ENCODE assay signal across 17 cellular contexts in the genomic region with DNA sequence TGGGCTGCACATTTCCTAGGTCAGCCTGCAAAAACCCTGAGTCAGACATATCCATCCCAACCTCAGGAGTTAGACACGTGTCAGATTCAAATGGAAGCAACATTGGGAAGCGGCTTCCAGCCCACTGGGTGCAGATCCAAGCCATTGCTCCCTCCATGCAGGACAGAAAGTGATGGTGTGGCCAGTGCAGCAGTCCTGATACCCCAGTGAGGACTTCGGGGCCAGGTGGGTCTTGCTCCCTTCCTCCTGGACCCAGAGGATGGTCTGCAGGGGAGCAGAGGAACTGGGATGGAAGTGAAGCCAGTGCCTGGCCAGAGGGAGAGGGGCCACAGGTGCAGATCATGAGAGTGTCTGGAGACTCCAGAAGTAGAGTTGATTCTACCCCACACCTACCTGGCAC.
DNase-seq lines count a peak whose midpoint lies in the region; ATAC-seq, FAIRE-seq and TF ChIP-seq lines count a peak whose summit lies in the region.
"Had no signal": no experiment of that assay in that cellular context is flagged by ENCODE, and none has a peak within 500 bp of the region (broad histone marks: within the 10 kb centered on the region; RNA-seq: fewer than 3 reads in every experiment).

No MANE protein-coding gene starts in this region.

- H3K4me3 ChIP-seq in neural progenitor cell (no peak overlapping the region), Karpas-422 (ENCODE audit: low read length) (no peak overlapping the region)

- H3K9me3 ChIP-seq in neural progenitor cell (ENCODE audit: low read depth) (no peaks in the 10 kb centered on the region), Karpas-422 (ENCODE audit: low read length) (no peaks in the 10 kb centered on the region)
- H3K9me3 ChIP-seq: BE2C had no signal

- no peaks in the 10 kb centered on the region for H3K27me3 Mint-ChIP-seq in activated naive CD8-positive, alpha-beta T cell treated with anti-CD3 and anti-CD28 coated beads, Interleukin-2, amount 10 ng/mL, durations not matched to agents 7 days and 5 days
- H3K27me3 Mint-ChIP-seq in activated naive CD8-positive, alpha-beta T cell treated with anti-CD3 and anti-CD28 coated beads, Interleukin-2, amount 50 U/mL, for 24 hours, result no peaks in the 10 kb centered on the region
- no peaks in the 10 kb centered on the region for H3K27me3 Mint-ChIP-seq in activated T-helper 17 cell treated with anti-CD3 and anti-CD28 coated beads, Interleukin-2, amount 50 U/mL, for 72 hours
- H3K27me3 Mint-ChIP-seq in neural progenitor cell (ENCODE audit: insufficient read depth, low read depth) (peaks cover 15% of the 10 kb centered on the region), natural killer cell (ENCODE audit: low read depth in 2 of 2) (no peaks in the 10 kb centered on the region)
- H3K27me3 Mint-ChIP-seq: IgD-negative memory B cell had no signal

- H3K9ac ChIP-seq in neural progenitor cell (no peak overlapping the region), Karpas-422 (ENCODE audit: low read length) (no peak overlapping the region)

- H4K20me1 ChIP-seq in neural progenitor cell (ENCODE audit: low read depth) (peaks cover 8% of the 10 kb centered on the region), Karpas-422 (ENCODE audit: insufficient read depth, low read depth, low read length) (no peaks in the 10 kb centered on the region)

- no peak for ATAC-seq in activated naive CD8-positive, alpha-beta T cell treated with anti-CD3 and anti-CD28 coated beads, Interleukin-2, amount 10 ng/mL, durations not matched to agents 7 days and 5 days (ENCODE audit: low read depth)
- no peak for ATAC-seq in activated naive CD8-positive, alpha-beta T cell treated with anti-CD3 and anti-CD28 coated beads, Interleukin-2, amount 50 U/mL, for 24 hours
- ATAC-seq in activated T-helper 17 cell treated with anti-CD3 and anti-CD28 coated beads, Interleukin-2, amount 50 U/mL, for 72 hours (replicated peaks), result no peak
- no peak for ATAC-seq in GM18505 (IDR thresholded peaks at IDR 0.05; ENCODE audit: unreplicated experiment)
- ATAC-seq in natural killer cell, result no peak
- ATAC-seq: HCT116, Right ventricle myocardium inferior had no signal

- H3K27ac Mint-ChIP-seq in activated naive CD8-positive, alpha-beta T cell treated with anti-CD3 and anti-CD28 coated beads, Interleukin-2, amount 10 ng/mL, durations not matched to agents 7 days and 5 days, result peak overlapping the region; percentile 16
- H3K27ac Mint-ChIP-seq in activated naive CD8-positive, alpha-beta T cell treated with anti-CD3 and anti-CD28 coated beads, Interleukin-2, amount 50 U/mL, for 24 hours, result no peak overlapping the region
- peak overlapping the region; percentile 16 for H3K27ac Mint-ChIP-seq in activated T-helper 17 cell treated with anti-CD3 and anti-CD28 coated beads, Interleukin-2, amount 50 U/mL, for 72 hours
- peak overlapping the region; percentile 50 for H3K27ac Mint-ChIP-seq in neural progenitor cell
- H3K27ac Mint-ChIP-seq in natural killer cell, result no peak overlapping the region
- H3K27ac Mint-ChIP-seq: IgD-negative memory B cell had no signal

- H3K4me2 ChIP-seq in neural progenitor cell, result no peak overlapping the region
- no peak overlapping the region for H3K4me2 ChIP-seq in Karpas-422 (ENCODE audit: low read depth, low read length, poor library complexity, severe bottlenecking)

- H3K9me3 Mint-ChIP-seq in activated naive CD8-positive, alpha-beta T cell treated with anti-CD3 and anti-CD28 coated beads, Interleukin-2, amount 10 ng/mL, durations not matched to agents 7 days and 5 days, result peaks cover 4% of the 10 kb centered on the region
- peaks cover 4% of the 10 kb centered on the region for H3K9me3 Mint-ChIP-seq in activated naive CD8-positive, alpha-beta T cell treated with anti-CD3 and anti-CD28 coated beads, Interleukin-2, amount 50 U/mL, for 24 hours
- no peaks in the 10 kb centered on the region for H3K9me3 Mint-ChIP-seq in activated T-helper 17 cell treated with anti-CD3 and anti-CD28 coated beads, Interleukin-2, amount 50 U/mL, for 72 hours
- H3K9me3 Mint-ChIP-seq in neural progenitor cell (peaks cover 2% of the 10 kb centered on the region), natural killer cell (no peaks in the 10 kb centered on the region)
- H3K9me3 Mint-ChIP-seq: IgD-negative memory B cell had no signal

- H3K27ac ChIP-seq in neural progenitor cell, result no peak overlapping the region
- H3K27ac ChIP-seq in Karpas-422 (ENCODE audit: low read length), result no peak overlapping the region

- no peak for TF ChIP-seq POLR2A in GM18505 (IDR thresholded peaks at IDR 0.05; ENCODE audit: borderline replicate concordance, extremely low read depth, insufficient read depth, insufficient read length)

- no peak for DNase-seq in activated naive CD8-positive, alpha-beta T cell treated with anti-CD3 and anti-CD28 coated beads, Interleukin-2, amount 10 ng/mL, durations not matched to agents 7 days and 5 days
- DNase-seq in activated naive CD8-positive, alpha-beta T cell treated with anti-CD3 and anti-CD28 coated beads, Interleukin-2, amount 50 U/mL, for 24 hours, result no peak
- DNase-seq in neural progenitor cell (ENCODE audit: low spot score) (no peak), urothelium cell line (ENCODE audit: low spot score) (no peak), Karpas-422 (no peak), natural killer cell (no peak)
- DNase-seq: BE2C, GDM1, NCI-H1694 treated with DMSO at 0.1 percent for 48 hours, NCI-H774 had no signal

- peak; percentile 94 for FAIRE-seq in urothelium cell line (lab: Jason Lieb, UNC)
- FAIRE-seq: A204.1, RCC 7860 had no signal

- H3K36me3 Mint-ChIP-seq in activated naive CD8-positive, alpha-beta T cell treated with anti-CD3 and anti-CD28 coated beads, Interleukin-2, amount 10 ng/mL, durations not matched to agents 7 days and 5 days, result peaks cover 64% of the 10 kb centered on the region
- peaks cover 42% of the 10 kb centered on the region for H3K36me3 Mint-ChIP-seq in activated naive CD8-positive, alpha-beta T cell treated with anti-CD3 and anti-CD28 coated beads, Interleukin-2, amount 50 U/mL, for 24 hours (ENCODE audit: low read depth)
- H3K36me3 Mint-ChIP-seq in activated T-helper 17 cell treated with anti-CD3 and anti-CD28 coated beads, Interleukin-2, amount 50 U/mL, for 72 hours (ENCODE audit: low read depth), result peaks cover 51% of the 10 kb centered on the region
- H3K36me3 Mint-ChIP-seq in neural progenitor cell (peaks cover 2% of the 10 kb centered on the region), natural killer cell (peaks cover 8% of the 10 kb centered on the region)

- TF ChIP-seq CTCF in neural progenitor cell (IDR thresholded peaks at IDR 0.05), result no peak
- TF ChIP-seq CTCF in natural killer cell (IDR thresholded peaks at IDR 0.05), result no peak

- no peaks in the 10 kb centered on the region for H3K9me2 ChIP-seq in Karpas-422 (replicated peaks; ENCODE audit: insufficient read depth, low read length)

- peaks cover 15% of the 10 kb centered on the region for H3F3A ChIP-seq in neural progenitor cell (ENCODE audit: low read depth)

- H2AFZ ChIP-seq in neural progenitor cell (replicated peaks), result no peak overlapping the region
- no peak overlapping the region for H2AFZ ChIP-seq in Karpas-422 (ENCODE audit: low read length)

- H3K36me3 ChIP-seq in neural progenitor cell (no peaks in the 10 kb centered on the region), Karpas-422 (ENCODE audit: insufficient read depth, low read length) (no peaks in the 10 kb centered on the region)
- H3K36me3 ChIP-seq: BE2C had no signal

- no peaks in the 10 kb centered on the region for H3K79me2 ChIP-seq in neural progenitor cell (ENCODE audit: low read depth)
- H3K79me2 ChIP-seq in Karpas-422 (ENCODE audit: low read length), result no peaks in the 10 kb centered on the region

- H3K27me3 ChIP-seq in neural progenitor cell (no peaks in the 10 kb centered on the region), Karpas-422 (ENCODE audit: low read length) (no peaks in the 10 kb centered on the region)
- H3K27me3 ChIP-seq: BE2C had no signal

- POLR2A ChIA-PET in activated naive CD8-positive, alpha-beta T cell treated with anti-CD3 and anti-CD28 coated beads, Interleukin-2, amount 10 ng/mL, durations not matched to agents 7 days and 5 days (lab: Charles Lee), result no interaction called here

- H3K4me1 Mint-ChIP-seq in activated naive CD8-positive, alpha-beta T cell treated with anti-CD3 and anti-CD28 coated beads, Interleukin-2, amount 10 ng/mL, durations not matched to agents 7 days and 5 days, result peaks cover 22% of the 10 kb centered on the region
- H3K4me1 Mint-ChIP-seq in activated naive CD8-positive, alpha-beta T cell treated with anti-CD3 and anti-CD28 coated beads, Interleukin-2, amount 50 U/mL, for 24 hours, result peaks cover 22% of the 10 kb centered on the region
- H3K4me1 Mint-ChIP-seq in activated T-helper 17 cell treated with anti-CD3 and anti-CD28 coated beads, Interleukin-2, amount 50 U/mL, for 72 hours, result peaks cover 17% of the 10 kb centered on the region
- H3K4me1 Mint-ChIP-seq in neural progenitor cell, result peaks cover 51% of the 10 kb centered on the region
- peaks cover 40 to 52% of the 10 kb centered on the region in 2 donors for H3K4me1 Mint-ChIP-seq in natural killer cell

- H3K4me1 ChIP-seq in neural progenitor cell (peaks cover 26% of the 10 kb centered on the region), Karpas-422 (ENCODE audit: low read length) (no peaks in the 10 kb centered on the region)
- H3K4me1 ChIP-seq: BE2C had no signal

- intact Hi-C loops in natural killer cell (cut with micrococcal nuclease), result no loop called here

- H3K4me3 Mint-ChIP-seq in activated naive CD8-positive, alpha-beta T cell treated with anti-CD3 and anti-CD28 coated beads, Interleukin-2, amount 10 ng/mL, durations not matched to agents 7 days and 5 days, result no peak overlapping the region
- no peak overlapping the region for H3K4me3 Mint-ChIP-seq in activated naive CD8-positive, alpha-beta T cell treated with anti-CD3 and anti-CD28 coated beads, Interleukin-2, amount 50 U/mL, for 24 hours
- no peak overlapping the region for H3K4me3 Mint-ChIP-seq in activated T-helper 17 cell treated with anti-CD3 and anti-CD28 coated beads, Interleukin-2, amount 50 U/mL, for 72 hours
- H3K4me3 Mint-ChIP-seq in neural progenitor cell, result no peak overlapping the region
- H3K4me3 Mint-ChIP-seq in natural killer cell, result no peak overlapping the region
- H3K4me3 Mint-ChIP-seq: IgD-negative memory B cell had no signal

Comparison
In these comparisons a context has a peak if more than half of its experiments do, and no peak if none do; other contexts are left out.
1. H3K27ac Mint-ChIP-seq: peak in activated naive CD8-positive, alpha-beta T cell treated with anti-CD3 and anti-CD28 coated beads, Interleukin-2, amount 10 ng/mL, durations not matched to agents 7 days and 5 days (single experiment), activated T-helper 17 cell treated with anti-CD3 and anti-CD28 coated beads, Interleukin-2, amount 50 U/mL, for 72 hours (single experiment) and neural progenitor cell (single experiment); none in activated naive CD8-positive, alpha-beta T cell treated with anti-CD3 and anti-CD28 coated beads, Interleukin-2, amount 50 U/mL, for 24 hours (single experiment) and natural killer cell (0 of 2).